In genomic region chr11:92457250-92457649, GRCh38 we compare ENCODE assay signal across 28 cellular contexts.
DNase-seq lines count a peak whose midpoint lies in the region; ATAC-seq, FAIRE-seq and TF ChIP-seq lines count a peak whose summit lies in the region.
"Had no signal": no experiment of that assay in that cellular context is flagged by ENCODE, and none has a peak within 500 bp of the region (broad histone marks: within the 10 kb centered on the region; RNA-seq: fewer than 3 reads in every experiment).

No MANE protein-coding gene starts in this region.

- in situ Hi-C loops in brain microvascular endothelial cell (cut with HindIII; ENCODE audit: low pct_ligation_motif_present, low sequenced_read_pairs) = no loop called here

- H3K4me3 ChIP-seq in AG10803 (ENCODE audit: low read length) = no peak overlapping the region
- H3K4me3 ChIP-seq in brain microvascular endothelial cell (ENCODE audit: low read depth, low read length) = no peak overlapping the region
- H3K4me3 ChIP-seq: A549; adrenal gland; BLaER1 treated with 17β-estradiol and CSF1 and Interleukin-3, amounts not matched to agents 10 nM and 100 nM; left ventricle myocardium inferior; ovary; smooth muscle cell had no signal

- TF ChIP-seq CTCF in AG10803 (conservative IDR thresholded peaks at IDR 0.05; ENCODE audit: low read length) = no peak
- no peak for TF ChIP-seq CTCF in brain microvascular endothelial cell (IDR thresholded peaks at IDR 0.05; ENCODE audit: low read depth, low read length, missing control alignments)

- no peak for FAIRE-seq in GM12891 (lab: Jason Lieb, UNC)
- FAIRE-seq: A549, endothelial cell of umbilical vein, HTR-8/SVneo had no signal

- no peaks in the 10 kb centered on the region for H3K36me3 ChIP-seq in brain microvascular endothelial cell (replicated peaks)
- H3K36me3 ChIP-seq: adrenal gland; BLaER1 treated with 17β-estradiol and CSF1 and Interleukin-3, amounts not matched to agents 10 nM and 100 nM; left ventricle myocardium inferior; ovary had no signal

- no peak overlapping the region for H3K27ac ChIP-seq in brain microvascular endothelial cell
- H3K27ac ChIP-seq: A549; adrenal gland; BLaER1 treated with 17β-estradiol and CSF1 and Interleukin-3, amounts not matched to agents 10 nM and 100 nM; KMS-11; left ventricle myocardium inferior; ovary had no signal

- no peak for TF ChIP-seq POLR2A in GM12891 (IDR thresholded peaks at IDR 0.05; ENCODE audit: low read depth, low read length)

- ATAC-seq in HG03159 (IDR thresholded peaks at IDR 0.05; ENCODE audit: unreplicated experiment) = no peak
- ATAC-seq: A549 had no signal

- DNase-seq in AG10803 (ENCODE audit: low read depth) = peak; percentile 2
- DNase-seq in M059J (ENCODE audit: low read depth) = peak; percentile 65
- DNase-seq in brain microvascular endothelial cell = peak; percentile 25
- peak; percentile 11 for DNase-seq in glomerular visceral epithelial cell (ENCODE audit: extremely low spot score)
- DNase-seq in AML-193 (lab: John Stamatoyannopoulos, UW) = no peak
- no peak for DNase-seq in DMS53 treated with DMSO at 0.1 percent for 48 hours (lab: John Stamatoyannopoulos, UW; ENCODE audit: unreplicated experiment)
- no peak for DNase-seq in GM12891 (ENCODE audit: insufficient read length, low spot score)
- DNase-seq: activated T-cell treated with anti-CD3 and anti-CD28 coated beads, Interleukin-2, amount 50 U/mL, for 1 hour; adrenal gland; Caco-2; central memory CD4-positive, alpha-beta T cell; foreskin melanocyte; HFFc6; hypothalamus; left ventricle myocardium inferior; midbrain; MV-4-11; NCI-H526; ovary; stimulated activated CD4-positive, alpha-beta T cell treated with anti-CD3 and anti-CD28 coated beads, Interleukin-2, amount 100 ng/mL, for 24 hours; T-helper 2 cell had no signal

- no peaks in the 10 kb centered on the region for H3K27me3 ChIP-seq in brain microvascular endothelial cell (replicated peaks)
- H3K27me3 ChIP-seq: adrenal gland; BLaER1 treated with 17β-estradiol and CSF1 and Interleukin-3, amounts not matched to agents 10 nM and 100 nM; ovary had no signal

TF ChIP-seq in GM12891, 5 proteins besides CTCF, POLR2A, EP300 and RAD21:
- no peak for TF ChIP-seq PAX5 (IDR thresholded peaks at IDR 0.05; ENCODE audit: insufficient read depth, low read length, severe bottlenecking)
- no peak for TF ChIP-seq POLR2AphosphoS5 (IDR thresholded peaks at IDR 0.05; ENCODE audit: low read depth, low read length)
- TF ChIP-seq SPI1 (IDR thresholded peaks at IDR 0.05; ENCODE audit: low read depth, low read length) = no peak
- no peak for TF ChIP-seq POU2F2 (IDR thresholded peaks at IDR 0.05; ENCODE audit: low read depth, low read length)
- TF ChIP-seq TAF1 (IDR thresholded peaks at IDR 0.05; ENCODE audit: low read depth, low read length) = no peak
TF ChIP-seq in GM12891: peak in this region for 0.

Comparison
In these comparisons a context has a peak if more than half of its experiments do, and no peak if none do; other contexts are left out.
1. DNase-seq: peak in AG10803 (single experiment), M059J (single experiment), brain microvascular endothelial cell (single experiment) and glomerular visceral epithelial cell (single experiment); none in AML-193 (0 of 2), DMS53 treated with DMSO at 0.1 percent for 48 hours (single experiment) and GM12891 (single experiment).